In the genomic region with DNA sequence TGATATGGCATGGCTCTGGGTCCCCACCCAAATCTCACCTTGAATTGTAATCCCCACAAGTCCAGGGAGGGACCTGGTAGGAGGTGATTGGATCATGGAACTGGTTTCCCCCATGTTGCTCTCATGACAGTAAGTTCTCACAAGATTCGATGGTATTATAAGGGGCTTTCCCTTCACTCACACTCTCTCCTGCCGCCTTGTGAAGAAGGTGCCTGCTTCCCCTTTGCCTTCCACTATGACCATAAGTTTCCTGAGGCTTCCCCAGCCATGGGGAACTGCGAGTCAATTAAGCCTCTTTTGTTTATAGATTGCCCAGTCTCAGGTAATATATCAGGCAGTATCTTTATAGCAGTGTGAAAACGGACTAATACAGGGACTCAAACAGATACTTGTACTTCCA, we compare ENCODE assay signal across 1 cellular context.
TF ChIP-seq lines count a peak whose summit lies in the region.

No MANE protein-coding gene starts in this region.

TF ChIP-seq in GM23338, 12 proteins besides CTCF, POLR2A, EP300 and RAD21 (continued from another document):
- TF ChIP-seq, protein P1, sequence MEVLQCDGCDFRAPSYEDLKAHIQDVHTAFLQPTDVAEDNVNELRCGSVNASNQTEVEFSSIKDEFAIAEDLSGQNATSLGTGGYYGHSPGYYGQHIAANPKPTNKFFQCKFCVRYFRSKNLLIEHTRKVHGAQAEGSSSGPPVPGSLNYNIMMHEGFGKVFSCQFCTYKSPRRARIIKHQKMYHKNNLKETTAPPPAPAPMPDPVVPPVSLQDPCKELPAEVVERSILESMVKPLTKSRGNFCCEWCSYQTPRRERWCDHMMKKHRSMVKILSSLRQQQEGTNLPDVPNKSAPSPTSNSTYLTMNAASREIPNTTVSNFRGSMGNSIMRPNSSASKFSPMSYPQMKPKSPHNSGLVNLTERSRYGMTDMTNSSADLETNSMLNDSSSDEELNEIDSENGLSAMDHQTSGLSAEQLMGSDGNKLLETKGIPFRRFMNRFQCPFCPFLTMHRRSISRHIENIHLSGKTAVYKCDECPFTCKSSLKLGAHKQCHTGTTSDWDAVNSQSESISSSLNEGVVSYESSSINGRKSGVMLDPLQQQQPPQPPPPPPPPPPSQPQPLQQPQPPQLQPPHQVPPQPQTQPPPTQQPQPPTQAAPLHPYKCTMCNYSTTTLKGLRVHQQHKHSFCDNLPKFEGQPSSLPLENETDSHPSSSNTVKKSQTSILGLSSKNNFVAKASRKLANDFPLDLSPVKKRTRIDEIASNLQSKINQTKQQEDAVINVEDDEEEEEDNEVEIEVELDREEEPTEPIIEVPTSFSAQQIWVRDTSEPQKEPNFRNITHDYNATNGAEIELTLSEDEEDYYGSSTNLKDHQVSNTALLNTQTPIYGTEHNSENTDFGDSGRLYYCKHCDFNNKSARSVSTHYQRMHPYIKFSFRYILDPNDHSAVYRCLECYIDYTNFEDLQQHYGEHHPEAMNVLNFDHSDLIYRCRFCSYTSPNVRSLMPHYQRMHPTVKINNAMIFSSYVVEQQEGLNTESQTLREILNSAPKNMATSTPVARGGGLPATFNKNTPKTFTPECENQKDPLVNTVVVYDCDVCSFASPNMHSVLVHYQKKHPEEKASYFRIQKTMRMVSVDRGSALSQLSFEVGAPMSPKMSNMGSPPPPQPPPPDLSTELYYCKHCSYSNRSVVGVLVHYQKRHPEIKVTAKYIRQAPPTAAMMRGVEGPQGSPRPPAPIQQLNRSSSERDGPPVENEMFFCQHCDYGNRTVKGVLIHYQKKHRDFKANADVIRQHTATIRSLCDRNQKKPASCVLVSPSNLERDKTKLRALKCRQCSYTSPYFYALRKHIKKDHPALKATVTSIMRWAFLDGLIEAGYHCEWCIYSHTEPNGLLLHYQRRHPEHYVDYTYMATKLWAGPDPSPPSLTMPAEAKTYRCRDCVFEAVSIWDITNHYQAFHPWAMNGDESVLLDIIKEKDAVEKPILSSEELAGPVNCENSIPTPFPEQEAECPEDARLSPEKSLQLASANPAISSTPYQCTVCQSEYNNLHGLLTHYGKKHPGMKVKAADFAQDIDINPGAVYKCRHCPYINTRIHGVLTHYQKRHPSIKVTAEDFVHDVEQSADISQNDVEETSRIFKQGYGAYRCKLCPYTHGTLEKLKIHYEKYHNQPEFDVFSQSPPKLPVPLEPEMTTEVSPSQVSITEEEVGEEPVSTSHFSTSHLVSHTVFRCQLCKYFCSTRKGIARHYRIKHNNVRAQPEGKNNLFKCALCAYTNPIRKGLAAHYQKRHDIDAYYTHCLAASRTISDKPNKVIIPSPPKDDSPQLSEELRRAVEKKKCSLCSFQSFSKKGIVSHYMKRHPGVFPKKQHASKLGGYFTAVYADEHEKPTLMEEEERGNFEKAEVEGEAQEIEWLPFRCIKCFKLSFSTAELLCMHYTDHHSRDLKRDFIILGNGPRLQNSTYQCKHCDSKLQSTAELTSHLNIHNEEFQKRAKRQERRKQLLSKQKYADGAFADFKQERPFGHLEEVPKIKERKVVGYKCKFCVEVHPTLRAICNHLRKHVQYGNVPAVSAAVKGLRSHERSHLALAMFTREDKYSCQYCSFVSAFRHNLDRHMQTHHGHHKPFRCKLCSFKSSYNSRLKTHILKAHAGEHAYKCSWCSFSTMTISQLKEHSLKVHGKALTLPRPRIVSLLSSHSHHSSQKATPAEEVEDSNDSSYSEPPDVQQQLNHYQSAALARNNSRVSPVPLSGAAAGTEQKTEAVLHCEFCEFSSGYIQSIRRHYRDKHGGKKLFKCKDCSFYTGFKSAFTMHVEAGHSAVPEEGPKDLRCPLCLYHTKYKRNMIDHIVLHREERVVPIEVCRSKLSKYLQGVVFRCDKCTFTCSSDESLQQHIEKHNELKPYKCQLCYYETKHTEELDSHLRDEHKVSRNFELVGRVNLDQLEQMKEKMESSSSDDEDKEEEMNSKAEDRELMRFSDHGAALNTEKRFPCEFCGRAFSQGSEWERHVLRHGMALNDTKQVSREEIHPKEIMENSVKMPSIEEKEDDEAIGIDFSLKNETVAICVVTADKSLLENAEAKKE (CRISPR knock-in tag; IDR thresholded peaks at IDR 0.05), result no peak
- TF ChIP-seq JUNB (IDR thresholded peaks at IDR 0.05; ENCODE audit: unreplicated experiment) (no peak), ZNF331 (CRISPR knock-in tag; IDR thresholded peaks at IDR 0.05; ENCODE audit: low read depth) (no peak), STAT1 (IDR thresholded peaks at IDR 0.05; ENCODE audit: unreplicated experiment) (no peak), EZH2 (IDR thresholded peaks at IDR 0.05; ENCODE audit: low read depth, unreplicated experiment) (no peak)
